ENCODE assay signal across 9 cellular contexts in the genomic region with DNA sequence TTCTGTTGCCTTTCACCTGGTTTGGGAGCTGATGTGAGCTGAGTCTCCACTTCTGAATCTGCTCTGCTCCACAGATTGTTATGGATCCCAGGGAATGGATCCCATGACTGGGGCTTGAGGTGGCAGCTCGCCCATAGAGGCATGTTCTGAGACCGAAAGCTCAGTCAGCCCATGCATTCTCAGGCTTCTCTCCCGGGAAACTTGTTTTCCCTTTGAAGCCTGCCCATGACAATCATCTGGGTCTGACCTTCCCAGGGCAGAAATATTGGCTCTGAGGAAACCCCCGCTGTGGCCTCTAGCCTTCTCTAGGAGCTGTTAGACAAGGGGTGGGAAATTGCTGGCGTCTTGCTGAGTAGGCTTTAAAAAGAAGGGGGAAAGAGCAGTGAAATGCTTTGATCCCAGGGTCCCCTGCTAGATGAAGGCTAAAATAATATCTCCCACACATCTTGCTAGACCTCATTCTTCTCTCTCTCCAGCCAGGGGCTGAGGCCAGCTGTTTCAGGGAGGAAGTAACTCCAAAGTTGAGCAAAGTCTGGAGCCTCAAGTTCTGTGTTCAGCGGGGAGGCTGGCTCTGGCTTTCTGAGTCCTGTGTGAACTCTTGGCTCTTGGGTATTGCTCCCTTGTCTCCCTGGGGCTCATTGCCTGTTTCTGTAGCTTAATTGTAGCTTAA. TPM values are rescaled to one million over a fixed set of nuclear protein-coding genes. Genes with fewer than 3 reads are reported as not detected.
A peak's percentile ranks its signal among the peaks of the same experiment; 100 is the strongest.
DNase-seq lines count a peak whose midpoint lies in the region; ATAC-seq, FAIRE-seq and TF ChIP-seq lines count a peak whose summit lies in the region.
"Had no signal": no experiment of that assay in that cellular context is flagged by ENCODE, and none has a peak within 500 bp of the region (broad histone marks: within the 10 kb centered on the region; RNA-seq: fewer than 3 reads in every experiment).

No MANE protein-coding gene starts in this region.

- H3K4me1 ChIP-seq in ES-I3 (ENCODE audit: insufficient read depth, low read length) = peaks cover 14% of the 10 kb centered on the region
- H3K4me1 ChIP-seq in Peyer's patch = peaks cover 3 to 43% (median 6%) of the 10 kb centered on the region in 4 donors
- peaks cover 29 to 68% (median 34%) of the 10 kb centered on the region in 3 donors for H3K4me1 ChIP-seq in esophagus squamous epithelium
- peaks cover 11 to 19% (median 14%) of the 10 kb centered on the region in 3 donors for H3K4me1 ChIP-seq in pancreas

- DNase-seq in Peyer's patch = no peak
- DNase-seq in esophagus squamous epithelium (lab: John Stamatoyannopoulos, UW) = no peak
- no peak for DNase-seq in pancreas
- DNase-seq in NCI-H2081 (lab: John Stamatoyannopoulos, UW) = no peak
- no peak for DNase-seq in GM13976 (ENCODE audit: low spot score)
- DNase-seq in NCI-H2081 treated with DMSO at 0.1 percent for 48 hours (lab: John Stamatoyannopoulos, UW) = no peak
- DNase-seq: NCI-H774 had no signal

- H3K9ac ChIP-seq in ES-I3 (ENCODE audit: low read depth, low read length) = 0 out of 2 replicates have a peak overlapping the region, but pooled peaks have one; percentile 11

- H3K36me3 ChIP-seq in ES-I3 (ENCODE audit: insufficient read depth, low read length) (peaks cover 7% of the 10 kb centered on the region; the same call in 1 of the 2 replicates), Peyer's patch (peaks cover 0 to 10% (median 0%) of the 10 kb centered on the region in 3 donors), esophagus squamous epithelium (peaks cover 0 to 33% (median 0%) of the 10 kb centered on the region in 3 donors), pancreas (peaks cover 0 to 4% (median 0%) of the 10 kb centered on the region in 3 donors)

- TF ChIP-seq CTCF in Peyer's patch (IDR thresholded peaks at IDR 0.05) (no peak), esophagus squamous epithelium (IDR thresholded peaks at IDR 0.05) (no peak), pancreas (IDR thresholded peaks at IDR 0.05) (no peak), GM13976 (IDR thresholded peaks at IDR 0.05; ENCODE audit: borderline replicate concordance, control extremely low read depth, extremely low read depth, insufficient read depth, missing control alignments) (no peak)

- WGBS in esophagus squamous epithelium, 2 donors = 37 to 40% methylated on average over 4 to 5 of the region's 6 CpGs
- WGBS in pancreas, 2 donors = 32 to 40% methylated on average over 6 of the region's 6 CpGs

- H3K9me3 ChIP-seq in ES-I3 (ENCODE audit: control insufficient read depth, insufficient read depth, low read length) (no peaks in the 10 kb centered on the region), Peyer's patch (no peaks in the 10 kb centered on the region), esophagus squamous epithelium (no peaks in the 10 kb centered on the region), pancreas (no peaks in the 10 kb centered on the region)

- FAIRE-seq in pancreas (lab: Jason Lieb, UNC) = no peak

- H3K27me3 ChIP-seq in Peyer's patch (no peaks in the 10 kb centered on the region), esophagus squamous epithelium (no peaks in the 10 kb centered on the region), pancreas (no peaks in the 10 kb centered on the region)

- TF ChIP-seq POLR2A in Peyer's patch (IDR thresholded peaks at IDR 0.05) = no peak
- TF ChIP-seq POLR2A in esophagus squamous epithelium (IDR thresholded peaks at IDR 0.05) = no peak

- in situ Hi-C loops in GM13976 (cut with MboI; ENCODE audit: low sequenced_read_pairs, unreplicated experiment) = no loop called here

- ATAC-seq in pancreas = peak in 2 of 4 donors; percentile 4 to 8
- no peak for ATAC-seq in HG02884 (IDR thresholded peaks at IDR 0.05; ENCODE audit: unreplicated experiment)

- H3K27ac ChIP-seq in Peyer's patch (peak overlapping the region; percentile 76 to 86 (median 84)), esophagus squamous epithelium (peak overlapping the region; percentile 93 to 95 (median 94)), pancreas (peak overlapping the region; percentile 75 to 91 (median 83))

- intact Hi-C loops in esophagus squamous epithelium (cut with DNase I) = no loop called here
- intact Hi-C loops in pancreas (cut with DNase I) = no loop called here

- H3K4me3 ChIP-seq in Peyer's patch (peak overlapping the region in 2 of 4 donors; percentile 55 to 66), esophagus squamous epithelium (peak overlapping the region; percentile 51 to 70 (median 60)), pancreas (peak overlapping the region in 2 of 4 donors; percentile 60 to 70)

RNA-seq across cellular contexts. Expression of gene VAMP8, which starts 2.0 kb away (rescaled TPM):
- 100 to 1,000 TPM in 2 of 4 donors, 10 to 100 TPM in 2; 75.1 to 189 (median 112) TPM for total RNA-seq in Peyer's patch
- total RNA-seq in esophagus squamous epithelium = 100 to 1,000 TPM in 1 of 4 donors, 10 to 100 TPM in 3; 78.8 to 144 (median 93.8) TPM
- 100 to 1,000 TPM in 1 of 6 donors, 10 to 100 TPM in 5; 57.7 to 109 (median 69.7) TPM for total RNA-seq in pancreas
- polyA plus RNA-seq in pancreas = 100 to 1,000 TPM; 137 to 150 TPM

RNA-seq across cellular contexts. Expression of gene VAMP5, which starts 4.8 kb away (rescaled TPM):
- total RNA-seq in Peyer's patch (10 to 100 TPM in 3 of 4 donors, 1 to 10 TPM in 1; 6.5 to 18.2 (median 16.0) TPM), esophagus squamous epithelium (10 to 100 TPM in 3 of 4 donors, 1 to 10 TPM in 1; 6.1 to 45.6 (median 17.0) TPM), pancreas (10 to 100 TPM in 3 of 6 donors, 1 to 10 TPM in 3; 8.3 to 14.2 (median 11.1) TPM)
- 10 to 100 TPM; 27.7 to 29.5 TPM for polyA plus RNA-seq in pancreas

RNA-seq across cellular contexts. Expression of gene RNF181, which starts 16.1 kb away (rescaled TPM):
- 100 to 1,000 TPM in 3 of 4 donors, 10 to 100 TPM in 1; 73.4 to 182 (median 134) TPM for total RNA-seq in Peyer's patch
- total RNA-seq in esophagus squamous epithelium = 100 to 1,000 TPM in 3 of 4 donors, 10 to 100 TPM in 1; 88.3 to 128 (median 115) TPM
- total RNA-seq in pancreas = 10 to 100 TPM; 53.5 to 94.1 (median 60.2) TPM
- polyA plus RNA-seq in pancreas = 100 to 1,000 TPM in 1 of 2 donors, 10 to 100 TPM in 1; 92.6 to 104 TPM

RNA-seq across cellular contexts. Expression of gene GGCX, which starts 18.1 kb away (rescaled TPM):
- total RNA-seq in Peyer's patch = 10 to 100 TPM; 21.3 to 38.0 (median 31.1) TPM
- 10 to 100 TPM; 19.7 to 27.5 (median 23.3) TPM for total RNA-seq in esophagus squamous epithelium
- 10 to 100 TPM; 21.7 to 43.4 (median 31.0) TPM for total RNA-seq in pancreas
- polyA plus RNA-seq in pancreas = 10 to 100 TPM; 15.7 to 16.2 TPM

RNA-seq across cellular contexts. Expression of gene TMEM150A, which starts 23.1 kb away (rescaled TPM):
- total RNA-seq in Peyer's patch (10 to 100 TPM in 2 of 4 donors, 1 to 10 TPM in 2; 7.5 to 24.0 (median 15.5) TPM), esophagus squamous epithelium (10 to 100 TPM in 1 of 4 donors, 1 to 10 TPM in 3; 6.3 to 15.8 (median 7.4) TPM), pancreas (10 to 100 TPM; 14.8 to 20.8 (median 17.6) TPM)
- 10 to 100 TPM; 36.8 to 47.6 TPM for polyA plus RNA-seq in pancreas
